ENCODE assay signal across 8 cellular contexts in genomic region chr4:56435748-56436442, GRCh38. TPM values are rescaled to one million over a fixed set of nuclear protein-coding genes. Genes with fewer than 3 reads are reported as not detected.
DNase-seq lines count a peak whose midpoint lies in the region; ATAC-seq and TF ChIP-seq lines count a peak whose summit lies in the region.

A gene with protein sequence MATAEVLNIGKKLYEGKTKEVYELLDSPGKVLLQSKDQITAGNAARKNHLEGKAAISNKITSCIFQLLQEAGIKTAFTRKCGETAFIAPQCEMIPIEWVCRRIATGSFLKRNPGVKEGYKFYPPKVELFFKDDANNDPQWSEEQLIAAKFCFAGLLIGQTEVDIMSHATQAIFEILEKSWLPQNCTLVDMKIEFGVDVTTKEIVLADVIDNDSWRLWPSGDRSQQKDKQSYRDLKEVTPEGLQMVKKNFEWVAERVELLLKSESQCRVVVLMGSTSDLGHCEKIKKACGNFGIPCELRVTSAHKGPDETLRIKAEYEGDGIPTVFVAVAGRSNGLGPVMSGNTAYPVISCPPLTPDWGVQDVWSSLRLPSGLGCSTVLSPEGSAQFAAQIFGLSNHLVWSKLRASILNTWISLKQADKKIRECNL (plus strand): TSS chr4:56436260. CDS start chr4:56436313, 53 bp downstream.

- peak; percentile 77 for ATAC-seq in HG03432 (IDR thresholded peaks at IDR 0.05; ENCODE audit: unreplicated experiment)

- peak within 1 kb of the TSS; percentile 98 for H3K27ac Mint-ChIP-seq in chondrocyte (ENCODE audit: unreplicated experiment)

- peak within 1 kb of the TSS; percentile 90 for H3K4me3 Mint-ChIP-seq in chondrocyte (ENCODE audit: unreplicated experiment)

- peaks cover 37% of the 10 kb centered on the region for H3K4me1 Mint-ChIP-seq in chondrocyte (ENCODE audit: low read depth)

- no peaks in the 10 kb centered on the region for H3K27me3 Mint-ChIP-seq in chondrocyte (ENCODE audit: low read depth)

- TF ChIP-seq POLR2A in GM19099 (IDR thresholded peaks at IDR 0.05; ENCODE audit: extremely low read depth, insufficient read length, low read depth), result peak; percentile 73

- no peak for TF ChIP-seq CTCF in chondrocyte (IDR thresholded peaks at IDR 0.05)

- peak; percentile 95 for DNase-seq in AG20443 (ENCODE audit: low spot score)
- peak; percentile 95 for DNase-seq in NCI-H510A (lab: John Stamatoyannopoulos, UW)
- peak; percentile 92 to 95 for DNase-seq in activated CD4-positive, alpha-beta T cell treated with anti-CD3 and anti-CD28 coated beads for 24 hours (ENCODE audit: low read depth in 2 of 2)
- peak; percentile 96 for DNase-seq in chondrocyte (ENCODE audit: low spot score)
- peak; percentile 87 for DNase-seq in kidney glomerular epithelial cell (lab: John Stamatoyannopoulos, UW)
- DNase-seq in stimulated activated CD4-positive, alpha-beta T cell treated with anti-CD3 and anti-CD28 coated beads, Interleukin-1b, Interleukin-23, amount 100 ng/mL, for 1 hour (ENCODE audit: low read depth in 2 of 2), result peak; percentile 93 to 95

- no peaks in the 10 kb centered on the region for H3K9me3 Mint-ChIP-seq in chondrocyte (ENCODE audit: low read depth)

- peaks cover 1% of the 10 kb centered on the region for H3K36me3 Mint-ChIP-seq in chondrocyte (ENCODE audit: low read depth)

RNA-seq across cellular contexts. Expression of the gene that starts here (rescaled TPM):
- total RNA-seq in chondrocyte, result 53.9 to 80.7 TPM (median 55.0 TPM) in 3 replicates

Comparison
In these comparisons a context has a peak if more than half of its experiments do, and no peak if none do; other contexts are left out.
1. Peak in every context shown above with its lines: DNase-seq and ATAC-seq.